8 cellular contexts compared by ENCODE assay signal in the genomic region with DNA sequence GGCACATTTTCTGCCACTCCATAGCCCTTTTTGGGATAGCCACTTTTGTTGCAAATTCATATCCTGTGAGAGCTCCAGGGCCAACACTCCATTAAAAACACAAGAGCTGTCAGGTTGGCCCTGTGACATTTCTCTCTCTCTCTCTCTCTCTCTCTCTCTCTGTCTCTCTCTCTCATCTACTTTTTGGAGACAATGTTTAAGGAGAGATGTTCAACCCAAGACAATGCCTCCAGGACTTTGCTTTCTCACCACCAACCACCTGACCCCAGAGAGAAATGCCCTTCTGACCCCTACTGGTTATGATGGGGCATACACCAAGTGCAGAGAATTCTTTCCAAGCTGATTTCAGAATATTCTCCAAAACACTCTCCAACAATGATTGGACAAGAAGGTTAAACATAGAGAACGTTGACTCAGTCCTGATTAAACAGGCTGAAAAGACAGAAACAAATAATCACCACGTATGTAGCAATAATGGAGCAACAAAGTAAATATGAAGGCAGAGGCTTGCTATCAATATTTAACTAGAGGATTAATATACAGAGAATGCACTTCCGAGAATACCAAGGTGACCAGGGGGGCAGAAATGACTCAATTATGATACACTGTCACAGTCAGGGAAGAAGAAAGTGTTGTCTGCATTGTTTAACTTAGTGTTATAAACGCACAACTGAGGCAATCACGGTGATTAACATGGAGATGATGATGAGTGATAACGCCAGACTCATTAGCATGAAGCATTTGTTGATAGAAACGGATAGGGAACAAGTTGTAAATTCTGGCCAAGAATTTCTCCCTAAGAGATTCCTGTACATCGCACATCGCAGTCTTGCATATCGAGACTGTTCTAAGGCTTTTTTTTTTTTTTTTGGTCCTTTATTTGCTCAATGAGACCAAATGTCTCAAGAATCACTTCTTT.
DNase-seq lines count a peak whose midpoint lies in the region; ATAC-seq and TF ChIP-seq lines count a peak whose summit lies in the region.

No MANE protein-coding gene starts in this region.

- H3K4me3 ChIP-seq in esophagus muscularis mucosa, result no peak overlapping the region
- H3K4me3 ChIP-seq in retinal pigment epithelial cell (ENCODE audit: low read length), result no peak overlapping the region

- H3K36me3 ChIP-seq in esophagus muscularis mucosa, result no peaks in the 10 kb centered on the region

- no peak overlapping the region for H3K27ac ChIP-seq in esophagus muscularis mucosa (replicated peaks in 1 of 4)

- 72% methylated on average over 10 of the region's 10 CpGs for WGBS in esophagus muscularis mucosa

- TF ChIP-seq POLR2A in esophagus muscularis mucosa (IDR thresholded peaks at IDR 0.05; ENCODE audit: low read depth), result no peak

- H3K27me3 ChIP-seq in esophagus muscularis mucosa, result no peaks in the 10 kb centered on the region

- DNase-seq in NCI-H2171 treated with DMSO at 0.1 percent for 48 hours (lab: John Stamatoyannopoulos, UW), result peak; percentile 0
- DNase-seq in NCI-H2171 (lab: John Stamatoyannopoulos, UW), result no peak
- peak; percentile 36 for DNase-seq in GM20000 (ENCODE audit: low spot score)
- peak in 3 of 5 donors; percentile 33 to 83 (median 42) for DNase-seq in T-helper 1 cell
- no peak for DNase-seq in esophagus muscularis mucosa (ENCODE audit: extremely low spot score)
- DNase-seq in retinal pigment epithelial cell (ENCODE audit: low read depth), result no peak
- DNase-seq in putamen (ENCODE audit: low spot score), result no peak

- no peak for TF ChIP-seq EP300 in esophagus muscularis mucosa (IDR thresholded peaks at IDR 0.05)

- TF ChIP-seq CTCF in GM20000 (IDR thresholded peaks at IDR 0.05; ENCODE audit: extremely low read depth, missing control alignments), result peak; percentile 34
- peak; percentile 36 to 56 (median 43) for TF ChIP-seq CTCF in esophagus muscularis mucosa (IDR thresholded peaks at IDR 0.05)
- peak; percentile 78 for TF ChIP-seq CTCF in retinal pigment epithelial cell (conservative IDR thresholded peaks at IDR 0.05; ENCODE audit: low read depth, low read length)

- H3K4me1 ChIP-seq in esophagus muscularis mucosa, result peaks cover 0 to 6% (median 0%) of the 10 kb centered on the region in 4 donors

- H3K9me3 ChIP-seq in esophagus muscularis mucosa, result no peaks in the 10 kb centered on the region

- ATAC-seq in HG03571 (IDR thresholded peaks at IDR 0.05; ENCODE audit: unreplicated experiment), result peak; percentile 71

- intact Hi-C loops in esophagus muscularis mucosa (cut with DNase I), result no loop called here

Comparison
In these comparisons a context has a peak if more than half of its experiments do, and no peak if none do; other contexts are left out.
1. DNase-seq: peak in NCI-H2171 treated with DMSO at 0.1 percent for 48 hours (single experiment), GM20000 (single experiment) and T-helper 1 cell (3 of 5); none in NCI-H2171 (single experiment), esophagus muscularis mucosa (single experiment), retinal pigment epithelial cell (single experiment) and putamen (single experiment).
2. Peak in every context shown above with its lines, with median percentiles within 50 percentile points of each other: CTCF ChIP-seq.